In the genomic region with DNA sequence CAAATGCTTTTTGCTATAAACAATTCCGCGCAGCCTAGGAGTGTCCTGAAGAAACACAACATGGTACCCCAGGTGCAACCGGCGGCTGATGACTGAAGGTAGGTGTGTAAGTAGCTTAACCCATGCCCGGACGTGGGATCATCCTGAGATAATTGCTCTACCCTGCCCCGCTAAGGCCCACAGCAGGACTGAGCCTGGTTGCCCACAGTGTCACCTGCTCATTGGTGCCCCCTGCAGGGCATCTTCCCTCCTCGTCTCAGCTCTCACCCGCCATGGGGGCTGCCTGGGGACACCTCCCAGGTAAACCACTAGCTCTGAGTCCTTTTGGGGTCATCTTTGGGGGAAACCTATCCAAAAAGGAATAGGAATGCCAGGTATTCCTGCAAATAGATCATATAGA, we compare ENCODE assay signal across 1 cellular context.
TF ChIP-seq lines count a peak whose summit lies in the region.

No MANE protein-coding gene starts in this region.

TF ChIP-seq in GM12878, 131 proteins besides CTCF, POLR2A, EP300 and RAD21:
- TF ChIP-seq CHD1 (IDR thresholded peaks at IDR 0.05; ENCODE audit: low read depth, low read length) (no peak), SMC3 (IDR thresholded peaks at IDR 0.05; ENCODE audit: borderline replicate concordance, low read length) (peak; percentile 34; the same call in 1 of the 2 replicates), YY1 (IDR thresholded peaks at IDR 0.05; ENCODE audit: low read depth, low read length) (0 out of 2 replicates have a peak, but pooled peaks have one; percentile 40), NFYA (IDR thresholded peaks at IDR 0.05; ENCODE audit: borderline replicate concordance, low read depth, low read length) (no peak), ZZZ3 (IDR thresholded peaks at IDR 0.05; ENCODE audit: control insufficient read depth, insufficient read length, low read depth) (no peak), TCF12 (IDR thresholded peaks at IDR 0.05; ENCODE audit: low read depth, low read length) (no peak), NKRF (conservative IDR thresholded peaks at IDR 0.05) (no peak), PML (IDR thresholded peaks at IDR 0.05; ENCODE audit: low read length) (no peak), NFXL1 (IDR thresholded peaks at IDR 0.05; ENCODE audit: borderline replicate concordance) (no peak), POLR2AphosphoS5 (IDR thresholded peaks at IDR 0.05; ENCODE audit: low read length) (no peak), BACH1 (IDR thresholded peaks at IDR 0.05; ENCODE audit: borderline replicate concordance) (no peak), MTA2 (IDR thresholded peaks at IDR 0.05; ENCODE audit: low read depth) (no peak), ZBTB33 (IDR thresholded peaks at IDR 0.05) (peak; percentile 78)
- TF ChIP-seq, protein P1, sequence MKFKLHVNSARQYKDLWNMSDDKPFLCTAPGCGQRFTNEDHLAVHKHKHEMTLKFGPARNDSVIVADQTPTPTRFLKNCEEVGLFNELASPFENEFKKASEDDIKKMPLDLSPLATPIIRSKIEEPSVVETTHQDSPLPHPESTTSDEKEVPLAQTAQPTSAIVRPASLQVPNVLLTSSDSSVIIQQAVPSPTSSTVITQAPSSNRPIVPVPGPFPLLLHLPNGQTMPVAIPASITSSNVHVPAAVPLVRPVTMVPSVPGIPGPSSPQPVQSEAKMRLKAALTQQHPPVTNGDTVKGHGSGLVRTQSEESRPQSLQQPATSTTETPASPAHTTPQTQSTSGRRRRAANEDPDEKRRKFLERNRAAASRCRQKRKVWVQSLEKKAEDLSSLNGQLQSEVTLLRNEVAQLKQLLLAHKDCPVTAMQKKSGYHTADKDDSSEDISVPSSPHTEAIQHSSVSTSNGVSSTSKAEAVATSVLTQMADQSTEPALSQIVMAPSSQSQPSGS (IDR thresholded peaks at IDR 0.05; ENCODE audit: low read length), result no peak
- TF ChIP-seq, protein P2, sequence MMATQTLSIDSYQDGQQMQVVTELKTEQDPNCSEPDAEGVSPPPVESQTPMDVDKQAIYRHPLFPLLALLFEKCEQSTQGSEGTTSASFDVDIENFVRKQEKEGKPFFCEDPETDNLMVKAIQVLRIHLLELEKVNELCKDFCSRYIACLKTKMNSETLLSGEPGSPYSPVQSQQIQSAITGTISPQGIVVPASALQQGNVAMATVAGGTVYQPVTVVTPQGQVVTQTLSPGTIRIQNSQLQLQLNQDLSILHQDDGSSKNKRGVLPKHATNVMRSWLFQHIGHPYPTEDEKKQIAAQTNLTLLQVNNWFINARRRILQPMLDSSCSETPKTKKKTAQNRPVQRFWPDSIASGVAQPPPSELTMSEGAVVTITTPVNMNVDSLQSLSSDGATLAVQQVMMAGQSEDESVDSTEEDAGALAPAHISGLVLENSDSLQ (IDR thresholded peaks at IDR 0.05), result no peak
- TF ChIP-seq, protein P3, sequence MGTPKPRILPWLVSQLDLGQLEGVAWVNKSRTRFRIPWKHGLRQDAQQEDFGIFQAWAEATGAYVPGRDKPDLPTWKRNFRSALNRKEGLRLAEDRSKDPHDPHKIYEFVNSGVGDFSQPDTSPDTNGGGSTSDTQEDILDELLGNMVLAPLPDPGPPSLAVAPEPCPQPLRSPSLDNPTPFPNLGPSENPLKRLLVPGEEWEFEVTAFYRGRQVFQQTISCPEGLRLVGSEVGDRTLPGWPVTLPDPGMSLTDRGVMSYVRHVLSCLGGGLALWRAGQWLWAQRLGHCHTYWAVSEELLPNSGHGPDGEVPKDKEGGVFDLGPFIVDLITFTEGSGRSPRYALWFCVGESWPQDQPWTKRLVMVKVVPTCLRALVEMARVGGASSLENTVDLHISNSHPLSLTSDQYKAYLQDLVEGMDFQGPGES (IDR thresholded peaks at IDR 0.05), result no peak
- TF ChIP-seq, protein P4, sequence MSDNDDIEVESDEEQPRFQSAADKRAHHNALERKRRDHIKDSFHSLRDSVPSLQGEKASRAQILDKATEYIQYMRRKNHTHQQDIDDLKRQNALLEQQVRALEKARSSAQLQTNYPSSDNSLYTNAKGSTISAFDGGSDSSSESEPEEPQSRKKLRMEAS (IDR thresholded peaks at IDR 0.05; ENCODE audit: low read depth, low read length), result no peak
